In genomic region chr10:31962826-31963597, GRCh38 we compare ENCODE assay signal across 21 cellular contexts. TPM values are rescaled to one million over a fixed set of nuclear protein-coding genes. Genes with fewer than 3 reads are reported as not detected.
DNase-seq lines count a peak whose midpoint lies in the region; ATAC-seq and TF ChIP-seq lines count a peak whose summit lies in the region.
"Had no signal": no experiment of that assay in that cellular context is flagged by ENCODE, and none has a peak within 500 bp of the region (broad histone marks: within the 10 kb centered on the region; RNA-seq: fewer than 3 reads in every experiment).

No MANE protein-coding gene starts in this region.

- 86% methylated on average over 4 of the region's 4 CpGs for WGBS in smooth muscle cell (ENCODE audit: low lambda C conversion rate)
- WGBS in tibial nerve, 2 donors, result 89 to 91% methylated on average over 4 of the region's 4 CpGs

- H3K4me3 Mint-ChIP-seq in GM23338, result no peak overlapping the region
- H3K4me3 Mint-ChIP-seq: immature natural killer cell had no signal

- H3K4me1 ChIP-seq in GM23338 (ENCODE audit: insufficient read depth), result no peaks in the 10 kb centered on the region
- peaks cover 4 to 66% of the 10 kb centered on the region in 2 donors for H3K4me1 ChIP-seq in left lung
- peaks cover 4% of the 10 kb centered on the region for H3K4me1 ChIP-seq in smooth muscle cell (ENCODE audit: low read depth)
- no peaks in the 10 kb centered on the region for H3K4me1 ChIP-seq in tibial nerve

- H3K27me3 Mint-ChIP-seq in GM23338 (ENCODE audit: insufficient read depth, low read depth, poor library complexity), result no peaks in the 10 kb centered on the region

- H3K27me3 ChIP-seq in GM23338 (ENCODE audit: insufficient read depth), result no peaks in the 10 kb centered on the region
- no peaks in the 10 kb centered on the region for H3K27me3 ChIP-seq in left lung
- H3K27me3 ChIP-seq in smooth muscle cell (ENCODE audit: low read depth), result no peaks in the 10 kb centered on the region
- H3K27me3 ChIP-seq in tibial nerve, result no peaks in the 10 kb centered on the region
- H3K27me3 ChIP-seq: adrenal gland, heart right ventricle, ovary, SJSA1 had no signal

- H3K4me1 Mint-ChIP-seq in GM23338, result no peaks in the 10 kb centered on the region; the same call in 2 of the 3 replicates

- H3K9me3 ChIP-seq in left lung, result no peaks in the 10 kb centered on the region
- H3K9me3 ChIP-seq in smooth muscle cell (replicated peaks; ENCODE audit: low read depth), result no peaks in the 10 kb centered on the region
- no peaks in the 10 kb centered on the region for H3K9me3 ChIP-seq in tibial nerve
- H3K9me3 ChIP-seq: adrenal gland, heart right ventricle, ovary, SJSA1 had no signal

- no peak for DNase-seq in GM23338 (ENCODE audit: low spot score)
- DNase-seq in SW480 (ENCODE audit: low spot score), result peak; percentile 77
- no peak for DNase-seq in left lung
- DNase-seq in smooth muscle cell (lab: John Stamatoyannopoulos, UW; ENCODE audit: unreplicated experiment), result no peak
- no peak for DNase-seq in tibial nerve (ENCODE audit: low spot score in 2 of 2)
- DNase-seq: activated CD4-positive, alpha-beta T cell treated with anti-CD3 and anti-CD28 coated beads, Interleukin-2, amount 50 U/mL, for 4 hours; activated gamma-delta T cell; adrenal gland; heart right ventricle; immature natural killer cell; KBM-7; NCI-H1092 treated with DMSO at 0.1 percent for 48 hours; NCI-H2029 treated with DMSO at 0.1 percent for 48 hours; ovary; WERI-Rb-1 had no signal

- peak overlapping the region; percentile 48 for H3K27ac Mint-ChIP-seq in GM23338

- H3F3A ChIP-seq in GM23338 (replicated peaks; ENCODE audit: low read depth), result no peaks in the 10 kb centered on the region
- peaks cover 11% of the 10 kb centered on the region for H3F3A ChIP-seq in smooth muscle cell (ENCODE audit: low read depth)

- 0 out of 2 replicates have a peak, but pooled peaks cover 2% of the 10 kb centered on the region for H3K9me2 ChIP-seq in GM23338 (ENCODE audit: insufficient read depth)

- no peak for TF ChIP-seq POLR2A in tibial nerve (IDR thresholded peaks at IDR 0.05)

- no peaks in the 10 kb centered on the region for H3K9me3 Mint-ChIP-seq in GM23338
- H3K9me3 Mint-ChIP-seq: immature natural killer cell had no signal

- no peak overlapping the region for H3K9ac ChIP-seq in smooth muscle cell (ENCODE audit: low read depth)

- no peaks in the 10 kb centered on the region for H3K36me3 Mint-ChIP-seq in GM23338 (ENCODE audit: low read depth)

- H3K79me2 ChIP-seq in GM23338 (replicated peaks; ENCODE audit: insufficient read depth), result no peaks in the 10 kb centered on the region
- no peaks in the 10 kb centered on the region for H3K79me2 ChIP-seq in smooth muscle cell (ENCODE audit: low read depth)

- TF ChIP-seq EP300 in tibial nerve (IDR thresholded peaks at IDR 0.05), result no peak

- H3K27ac ChIP-seq in GM23338 (ENCODE audit: low read depth) (no peak overlapping the region), left lung (peak overlapping the region; percentile 44 to 49), smooth muscle cell (ENCODE audit: low read depth) (peak overlapping the region; percentile 64), tibial nerve (no peak overlapping the region)
- H3K27ac ChIP-seq: adrenal gland, coronary artery, heart right ventricle, ovary, SJSA1, WERI-Rb-1 had no signal

- H4K20me1 ChIP-seq in GM23338 (replicated peaks; ENCODE audit: insufficient read depth) (no peaks in the 10 kb centered on the region; the same call in 1 of the 2 replicates), smooth muscle cell (ENCODE audit: low read depth) (no peaks in the 10 kb centered on the region)

- H3K4me2 ChIP-seq in GM23338 (no peak overlapping the region), smooth muscle cell (peak overlapping the region; percentile 78)

- TF ChIP-seq CTCF in GM23338 (conservative IDR thresholded peaks at IDR 0.05; ENCODE audit: low read depth in 2 of 2) (no peak), left lung (IDR thresholded peaks at IDR 0.05) (no peak), smooth muscle cell (IDR thresholded peaks at IDR 0.05; ENCODE audit: borderline replicate concordance, insufficient read depth, poor library complexity, severe bottlenecking) (no peak), tibial nerve (IDR thresholded peaks at IDR 0.05) (no peak)

- H2AFZ ChIP-seq in GM23338 (no peak overlapping the region), smooth muscle cell (ENCODE audit: low read depth) (no peak overlapping the region)

- H3K36me3 ChIP-seq in GM23338 (ENCODE audit: insufficient read depth) (no peaks in the 10 kb centered on the region), left lung (no peaks in the 10 kb centered on the region), smooth muscle cell (ENCODE audit: low read depth) (no peaks in the 10 kb centered on the region), tibial nerve (no peaks in the 10 kb centered on the region)
- H3K36me3 ChIP-seq: adrenal gland, heart right ventricle, ovary, SJSA1, WERI-Rb-1 had no signal

- intact Hi-C loops in left lung (cut with DNase I), result no loop called here

- H3K4me3 ChIP-seq in GM23338 (no peak overlapping the region), left lung (no peak overlapping the region), smooth muscle cell (no peak overlapping the region), tibial nerve (no peak overlapping the region)
- H3K4me3 ChIP-seq: adrenal gland, coronary artery, heart right ventricle, lung, ovary, SJSA1 had no signal

- ATAC-seq in GM23338 (no peak), left lung (peak; percentile 58), HG02852 (IDR thresholded peaks at IDR 0.05; ENCODE audit: unreplicated experiment) (no peak), HG02885 (IDR thresholded peaks at IDR 0.05; ENCODE audit: poor library complexity, unreplicated experiment) (no peak)
- ATAC-seq: heart right ventricle, sciatic nerve had no signal

TF ChIP-seq in GM23338, 12 proteins besides CTCF, POLR2A, EP300 and RAD21 (continues in another document):
- TF ChIP-seq NANOG (IDR thresholded peaks at IDR 0.05; ENCODE audit: borderline replicate concordance) (no peak), JUNB (IDR thresholded peaks at IDR 0.05; ENCODE audit: unreplicated experiment) (no peak), EZH2 (IDR thresholded peaks at IDR 0.05; ENCODE audit: low read depth, unreplicated experiment) (no peak)
- TF ChIP-seq, protein P1, sequence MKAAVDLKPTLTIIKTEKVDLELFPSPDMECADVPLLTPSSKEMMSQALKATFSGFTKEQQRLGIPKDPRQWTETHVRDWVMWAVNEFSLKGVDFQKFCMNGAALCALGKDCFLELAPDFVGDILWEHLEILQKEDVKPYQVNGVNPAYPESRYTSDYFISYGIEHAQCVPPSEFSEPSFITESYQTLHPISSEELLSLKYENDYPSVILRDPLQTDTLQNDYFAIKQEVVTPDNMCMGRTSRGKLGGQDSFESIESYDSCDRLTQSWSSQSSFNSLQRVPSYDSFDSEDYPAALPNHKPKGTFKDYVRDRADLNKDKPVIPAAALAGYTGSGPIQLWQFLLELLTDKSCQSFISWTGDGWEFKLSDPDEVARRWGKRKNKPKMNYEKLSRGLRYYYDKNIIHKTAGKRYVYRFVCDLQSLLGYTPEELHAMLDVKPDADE (IDR thresholded peaks at IDR 0.05), result no peak

RNA-seq across cellular contexts. Expression of gene ARHGAP12, which starts 34.4 kb away (rescaled TPM):
- total RNA-seq in GM23338 (2014; rRNA removed; shearing (Covaris generic)), result 49.7 and 50.7 TPM in 2 replicates
- 27.5 and 31.7 TPM in 2 replicates for polyA plus RNA-seq in GM23338 (2016; fragmentation: Nextera tagmentation; extraction: Ambion mirVana)
- total RNA-seq in left lung, result 10 to 100 TPM; 25.5 TPM
- 32.7 and 46.2 TPM in 2 replicates for total RNA-seq in smooth muscle cell
- polyA plus RNA-seq in smooth muscle cell, result 10.5 and 14.5 TPM in 2 replicates
- total RNA-seq in tibial nerve, result 10 to 100 TPM; 38.8 to 65.7 (median 47.7) TPM

Comparison
In these comparisons a context has a peak if more than half of its experiments do, and no peak if none do; other contexts are left out.
1. H3K27ac ChIP-seq: peak in left lung (2 of 2) and smooth muscle cell (single experiment); none in GM23338 (single experiment) and tibial nerve (0 of 4).